Comparison of ENCODE assay signal across 8 cellular contexts in genomic region chr1:247857069-247857985, GRCh38. TPM values are rescaled to one million over a fixed set of nuclear protein-coding genes. Genes with fewer than 3 reads are reported as not detected.
DNase-seq lines count a peak whose midpoint lies in the region; ATAC-seq and TF ChIP-seq lines count a peak whose summit lies in the region.

A gene with protein sequence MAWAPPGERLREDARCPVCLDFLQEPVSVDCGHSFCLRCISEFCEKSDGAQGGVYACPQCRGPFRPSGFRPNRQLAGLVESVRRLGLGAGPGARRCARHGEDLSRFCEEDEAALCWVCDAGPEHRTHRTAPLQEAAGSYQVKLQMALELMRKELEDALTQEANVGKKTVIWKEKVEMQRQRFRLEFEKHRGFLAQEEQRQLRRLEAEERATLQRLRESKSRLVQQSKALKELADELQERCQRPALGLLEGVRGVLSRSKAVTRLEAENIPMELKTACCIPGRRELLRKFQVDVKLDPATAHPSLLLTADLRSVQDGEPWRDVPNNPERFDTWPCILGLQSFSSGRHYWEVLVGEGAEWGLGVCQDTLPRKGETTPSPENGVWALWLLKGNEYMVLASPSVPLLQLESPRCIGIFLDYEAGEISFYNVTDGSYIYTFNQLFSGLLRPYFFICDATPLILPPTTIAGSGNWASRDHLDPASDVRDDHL (plus strand): TSS chr1:247857187. CDS start chr1:247857247, 60 bp downstream.

- H3K4me1 ChIP-seq in ectodermal cell (ENCODE audit: control insufficient read depth, insufficient read depth, low read length) = no peaks in the 10 kb centered on the region

- TF ChIP-seq CTCF in natural killer cell (IDR thresholded peaks at IDR 0.05) = no peak

- H3K27ac Mint-ChIP-seq in natural killer cell = no peak within 1 kb of the TSS

- H3K9me3 Mint-ChIP-seq in natural killer cell = peaks cover 0 to 2% of the 10 kb centered on the region in 2 donors

- peaks cover 12 to 13% of the 10 kb centered on the region in 2 donors for H3K4me1 Mint-ChIP-seq in natural killer cell

- peak within 1 kb of the TSS; percentile 32 for H3K4me3 ChIP-seq in ectodermal cell (ENCODE audit: insufficient read depth, low read depth, low read length)

- H3K27me3 ChIP-seq in ectodermal cell (ENCODE audit: control insufficient read depth, insufficient read depth, low read length, poor library complexity, severe bottlenecking) = peaks cover 23% of the 10 kb centered on the region

- peak; percentile 31 to 81 (median 49) for ATAC-seq in natural killer cell

- H3K27ac ChIP-seq in ectodermal cell (ENCODE audit: insufficient read depth, low read depth, low read length, poor library complexity, severe bottlenecking) = no peak within 1 kb of the TSS

- peaks cover 18 to 33% of the 10 kb centered on the region in 2 donors for H3K27me3 Mint-ChIP-seq in natural killer cell (ENCODE audit: low read depth in 2 of 2)

- H3K36me3 ChIP-seq in ectodermal cell (ENCODE audit: control insufficient read depth, insufficient read depth, low read length) = no peaks in the 10 kb centered on the region

- H3K9me3 ChIP-seq in ectodermal cell (ENCODE audit: control insufficient read depth, low read length) = no peaks in the 10 kb centered on the region

- WGBS in ectodermal cell, 2 experiments = 27 to 33% methylated on average over 109 of the region's 109 CpGs

- POLR2A ChIA-PET in HEK293T (lab: Yijun Ruan, JAX) = no interaction called here

- CTCF ChIA-PET in HEK293T (lab: Yijun Ruan, JAX) = no interaction called here

- DNase-seq in DMS53 treated with DMSO at 0.1 percent for 48 hours (lab: John Stamatoyannopoulos, UW; ENCODE audit: unreplicated experiment) (peak; percentile 49), HEK293T (ENCODE audit: extremely low spot score) (peak; percentile 50), SKM-1 treated with dmso at 0.1 percent for 144 hours (lab: John Stamatoyannopoulos, UW; ENCODE audit: unreplicated experiment) (peak; percentile 87), natural killer cell (peak; percentile 16), DMS79 treated with DMSO at 0.1 percent for 48 hours (lab: John Stamatoyannopoulos, UW) (no peak), hippocampal formation (lab: John Stamatoyannopoulos, UW) (no peak), NCI-H1092 treated with DMSO at 0.1 percent for 48 hours (lab: John Stamatoyannopoulos, UW) (no peak)

- no peaks in the 10 kb centered on the region for H3K36me3 Mint-ChIP-seq in natural killer cell

- intact Hi-C loops in natural killer cell (cut with micrococcal nuclease) = no loop called here

- H3K4me3 Mint-ChIP-seq in natural killer cell = peak within 1 kb of the TSS; percentile 91

TF ChIP-seq in HEK293T, 16 proteins besides CTCF, POLR2A, EP300 and RAD21:
- TF ChIP-seq HDGF (IDR thresholded peaks at IDR 0.05; ENCODE audit: borderline replicate concordance) (no peak), BHLHE40 (IDR thresholded peaks at IDR 0.05; ENCODE audit: borderline replicate concordance) (no peak), ARNT (IDR thresholded peaks at IDR 0.05) (no peak)
TF ChIP-seq in HEK293T: peak in this region for 0.

RNA-seq across cellular contexts. Expression of the gene that starts here (rescaled TPM):
- 0.52 TPM for polyA plus RNA-seq in ectodermal cell (2013, experiment 1 of 4)
- 0.46 TPM for polyA plus RNA-seq in ectodermal cell (2013, experiment 2 of 4)
- 0.37 TPM for polyA plus RNA-seq in ectodermal cell (2013, experiment 3 of 4)
- 0.41 TPM for polyA plus RNA-seq in ectodermal cell (2013, experiment 4 of 4)
- total RNA-seq in natural killer cell = 1 to 10 TPM in 2 of 3 donors, under 1 TPM in 1; 0.50 to 3.9 (median 1.9) TPM

Comparison
In these comparisons a context has a peak if more than half of its experiments do, and no peak if none do; other contexts are left out.
1. DNase-seq: peak in DMS53 treated with DMSO at 0.1 percent for 48 hours (single experiment), HEK293T (single experiment), SKM-1 treated with dmso at 0.1 percent for 144 hours (single experiment) and natural killer cell (single experiment); none in DMS79 treated with DMSO at 0.1 percent for 48 hours (single experiment), hippocampal formation (0 of 2) and NCI-H1092 treated with DMSO at 0.1 percent for 48 hours (single experiment).